11 cellular contexts compared by ENCODE assay signal in genomic region chr22:30267382-30268302, GRCh38. TPM values are rescaled to one million over a fixed set of nuclear protein-coding genes. Genes with fewer than 3 reads are reported as not detected.
DNase-seq lines count a peak whose midpoint lies in the region; ATAC-seq and TF ChIP-seq lines count a peak whose summit lies in the region.
"Had no signal": no experiment of that assay in that cellular context is flagged by ENCODE, and none has a peak within 500 bp of the region (broad histone marks: within the 10 kb centered on the region; RNA-seq: fewer than 3 reads in every experiment).

No MANE protein-coding gene starts in this region.

- H3K9ac ChIP-seq in endodermal cell (ENCODE audit: extremely low read depth, low read length, poor library complexity, severe bottlenecking): no peak overlapping the region

- WGBS in heart right ventricle, 2 donors: 78 to 85% methylated on average over 14 of the region's 14 CpGs
- 83 to 90% methylated on average over 3 to 14 of the region's 14 CpGs for WGBS in endodermal cell (ENCODE audit: insufficient coverage in 1 of 2, insufficient read length in 1 of 2), 2 experiments

- peaks cover 57% of the 10 kb centered on the region for H3K36me3 Mint-ChIP-seq in activated CD8-positive, alpha-beta T cell treated with anti-CD3 and anti-CD28 coated beads for 36 hours (ENCODE audit: low read depth)
- no peaks in the 10 kb centered on the region for H3K36me3 Mint-ChIP-seq in endodermal cell (ENCODE audit: low read depth)
- H3K36me3 Mint-ChIP-seq: mesothelial cell of epicardium had no signal

- POLR2A ChIA-PET in activated CD8-positive, alpha-beta T cell treated with anti-CD3 and anti-CD28 coated beads for 36 hours (lab: Charles Lee): interaction anchor here (0.8 to 1.6 kb wide), 11 partner anchors 11 to 160 kb away, joined by 3 to 5 read pairs (median 3); partner anchors contain the start of genes CASTOR1 and TBC1D10A

- H3K4me1 ChIP-seq in heart right ventricle: peaks cover 0 to 70% (median 4%) of the 10 kb centered on the region in 9 donors
- peaks cover 3% of the 10 kb centered on the region for H3K4me1 ChIP-seq in upper lobe of right lung
- H3K4me1 ChIP-seq in endodermal cell (ENCODE audit: control insufficient read depth, insufficient read depth, low read length): no peaks in the 10 kb centered on the region

- CTCF ChIA-PET in activated CD8-positive, alpha-beta T cell treated with anti-CD3 and anti-CD28 coated beads for 36 hours (lab: Charles Lee): interaction anchor here (0.7 to 4.4 kb wide), 8 partner anchors 10 to 160 kb away, joined by 3 to 33 read pairs (median 3); partner anchors contain the start of genes CASTOR1, RNF215 and SEC14L2

- peaks cover 35% of the 10 kb centered on the region for H3K4me1 Mint-ChIP-seq in activated CD8-positive, alpha-beta T cell treated with anti-CD3 and anti-CD28 coated beads for 36 hours (ENCODE audit: low read depth)
- peaks cover 2% of the 10 kb centered on the region for H3K4me1 Mint-ChIP-seq in endodermal cell
- H3K4me1 Mint-ChIP-seq: mesothelial cell of epicardium had no signal

- H3K27ac ChIP-seq in heart right ventricle (peak overlapping the region in 6 of 10 donors; percentile 68 to 96 (median 72)), layer of hippocampus (ENCODE audit: low read depth, low read length) (peak overlapping the region; percentile 77), upper lobe of right lung (peak overlapping the region; percentile 72), endodermal cell (ENCODE audit: low read depth, low read length) (no peak overlapping the region)
- H3K27ac ChIP-seq: epithelial cell of prostate had no signal

- no peaks in the 10 kb centered on the region for H3K9me3 Mint-ChIP-seq in activated CD8-positive, alpha-beta T cell treated with anti-CD3 and anti-CD28 coated beads for 36 hours
- no peaks in the 10 kb centered on the region for H3K9me3 Mint-ChIP-seq in endodermal cell
- H3K9me3 Mint-ChIP-seq: mesothelial cell of epicardium had no signal

- H3K4me3 Mint-ChIP-seq in activated CD8-positive, alpha-beta T cell treated with anti-CD3 and anti-CD28 coated beads for 36 hours: peak overlapping the region; percentile 95
- no peak overlapping the region for H3K4me3 Mint-ChIP-seq in endodermal cell
- H3K4me3 Mint-ChIP-seq: mesothelial cell of epicardium had no signal

- intact Hi-C loops in heart right ventricle (cut with DNase I): loop anchor here in 3 of 10 donors (5.0 to 10.0 kb wide), 2 partner anchors 120 to 217 kb away; partner anchors contain the start of gene RNF215 (in 1 of the 3)
- intact Hi-C loops in left ventricle myocardium superior (cut with micrococcal nuclease): no loop called here
- intact Hi-C loops in activated CD8-positive, alpha-beta T cell treated with anti-CD3 and anti-CD28 coated beads for 36 hours (cut with micrococcal nuclease): no loop called here
- intact Hi-C loops in upper lobe of right lung (cut with DNase I): no loop called here

- peak overlapping the region in 3 of 10 donors; percentile 34 to 64 (median 36) for H3K4me3 ChIP-seq in heart right ventricle
- H3K4me3 ChIP-seq in upper lobe of right lung: peak overlapping the region; percentile 49
- no peak overlapping the region for H3K4me3 ChIP-seq in endodermal cell (ENCODE audit: low read length)

- ATAC-seq in heart right ventricle (no peak), left ventricle myocardium superior (no peak), upper lobe of right lung (no peak), GM21737 (IDR thresholded peaks at IDR 0.05; ENCODE audit: unreplicated experiment) (no peak), GM18861 (IDR thresholded peaks at IDR 0.05; ENCODE audit: unreplicated experiment) (no peak)
- peak; percentile 28 for ATAC-seq in activated CD8-positive, alpha-beta T cell treated with anti-CD3 and anti-CD28 coated beads for 36 hours

- H3K27me3 ChIP-seq in heart right ventricle (peaks cover 0 to 12% (median 0%) of the 10 kb centered on the region in 7 donors), layer of hippocampus (ENCODE audit: control insufficient read depth, insufficient read depth, low read length) (no peaks in the 10 kb centered on the region), upper lobe of right lung (no peaks in the 10 kb centered on the region), endodermal cell (ENCODE audit: control insufficient read depth, insufficient read depth, low read length, poor library complexity, severe bottlenecking) (no peaks in the 10 kb centered on the region)

- H3K9me3 ChIP-seq in heart right ventricle (no peaks in the 10 kb centered on the region), upper lobe of right lung (no peaks in the 10 kb centered on the region), endodermal cell (ENCODE audit: control insufficient read depth, low read length) (no peaks in the 10 kb centered on the region)

- H3K27ac Mint-ChIP-seq in activated CD8-positive, alpha-beta T cell treated with anti-CD3 and anti-CD28 coated beads for 36 hours: peak overlapping the region; percentile 99
- no peak overlapping the region for H3K27ac Mint-ChIP-seq in endodermal cell

- peaks cover 0 to 10% (median 0%) of the 10 kb centered on the region in 9 donors for H3K36me3 ChIP-seq in heart right ventricle
- H3K36me3 ChIP-seq in upper lobe of right lung: no peaks in the 10 kb centered on the region
- H3K36me3 ChIP-seq in endodermal cell (ENCODE audit: control insufficient read depth, insufficient read depth, low read length): no peaks in the 10 kb centered on the region

- TF ChIP-seq CTCF in heart right ventricle (IDR thresholded peaks at IDR 0.05) (no peak), upper lobe of right lung (IDR thresholded peaks at IDR 0.05) (no peak), endodermal cell (conservative IDR thresholded peaks at IDR 0.05) (no peak)
- no peak for TF ChIP-seq CTCF in activated CD8-positive, alpha-beta T cell treated with anti-CD3 and anti-CD28 coated beads for 36 hours (IDR thresholded peaks at IDR 0.05)

- no peaks in the 10 kb centered on the region for H3K27me3 Mint-ChIP-seq in activated CD8-positive, alpha-beta T cell treated with anti-CD3 and anti-CD28 coated beads for 36 hours
- peaks cover 7% of the 10 kb centered on the region for H3K27me3 Mint-ChIP-seq in endodermal cell (ENCODE audit: insufficient read depth)

- DNase-seq in heart right ventricle: no peak
- DNase-seq in left ventricle myocardium superior: no peak
- DNase-seq in activated CD8-positive, alpha-beta T cell treated with anti-CD3 and anti-CD28 coated beads for 36 hours: peak; percentile 84
- DNase-seq in upper lobe of right lung: no peak
- DNase-seq in endodermal cell: no peak
- DNase-seq: NCI-H510A treated with DMSO at 0.1 percent for 48 hours had no signal

RNA-seq across cellular contexts. Expression of gene OSM, which starts 1.0 kb away (rescaled TPM):
- 1 to 10 TPM in 1 of 10 donors, under 1 TPM in 7, not detected in 2; 0.20 to 2.8 (median 0.44) TPM for total RNA-seq in heart right ventricle
- polyA plus RNA-seq in heart right ventricle: under 1 TPM in 1 of 2 donors, not detected in 1; 0.22 TPM
- not detected for total RNA-seq in left ventricle myocardium superior
- 10 to 100 TPM; 44.3 to 45.7 TPM for total RNA-seq in activated CD8-positive, alpha-beta T cell treated with anti-CD3 and anti-CD28 coated beads for 36 hours
- total RNA-seq in upper lobe of right lung: 1.6 TPM
- not detected for total RNA-seq in endodermal cell
- polyA plus RNA-seq in endodermal cell (2013, experiment 1 of 2): not detected
- not detected for polyA plus RNA-seq in endodermal cell (2013, experiment 2 of 2)
- total RNA-seq: mesothelial cell of epicardium had no signal

RNA-seq across cellular contexts. Expression of gene LIF, which starts 21.1 kb away (rescaled TPM):
- 1 to 10 TPM in 3 of 10 donors, under 1 TPM in 7; 0.17 to 8.8 (median 0.55) TPM for total RNA-seq in heart right ventricle
- under 1 TPM; 0.45 to 0.51 TPM for polyA plus RNA-seq in heart right ventricle
- 0.64 TPM for total RNA-seq in left ventricle myocardium superior
- 100 to 1,000 TPM; 160 to 161 TPM for total RNA-seq in activated CD8-positive, alpha-beta T cell treated with anti-CD3 and anti-CD28 coated beads for 36 hours
- total RNA-seq in upper lobe of right lung: 6.9 TPM
- under 1 TPM; 0.31 to 0.77 TPM for total RNA-seq in endodermal cell
- polyA plus RNA-seq in endodermal cell (2013, experiment 1 of 2): 0.78 TPM
- 0.87 TPM for polyA plus RNA-seq in endodermal cell (2013, experiment 2 of 2)

RNA-seq across cellular contexts. Expression of gene CASTOR1, which starts 21.7 kb away (rescaled TPM):
- total RNA-seq in heart right ventricle (1 to 10 TPM; 2.8 to 7.9 (median 5.4) TPM), left ventricle myocardium superior (7.6 TPM), upper lobe of right lung (15.9 TPM), endodermal cell (10 to 100 TPM; 19.2 to 19.5 TPM)
- polyA plus RNA-seq in heart right ventricle: 10 to 100 TPM; 13.9 to 14.7 TPM
- total RNA-seq in activated CD8-positive, alpha-beta T cell treated with anti-CD3 and anti-CD28 coated beads for 36 hours: 1 to 10 TPM; 4.2 to 5.1 TPM
- polyA plus RNA-seq in endodermal cell (2013, experiment 1 of 2): 8.4 TPM
- 10.1 TPM for polyA plus RNA-seq in endodermal cell (2013, experiment 2 of 2)

RNA-seq across cellular contexts. Expression of gene TBC1D10A, which starts 59.1 kb away (rescaled TPM):
- total RNA-seq in heart right ventricle (1 to 10 TPM; 3.2 to 7.5 (median 5.6) TPM), left ventricle myocardium superior (6.2 TPM), upper lobe of right lung (29.6 TPM), endodermal cell (10 to 100 TPM; 12.1 to 13.7 TPM)
- polyA plus RNA-seq in heart right ventricle: 1 to 10 TPM; 6.9 to 9.5 TPM
- total RNA-seq in activated CD8-positive, alpha-beta T cell treated with anti-CD3 and anti-CD28 coated beads for 36 hours: 10 to 100 TPM; 20.5 to 21.1 TPM
- polyA plus RNA-seq in endodermal cell (2013, experiment 1 of 2): 7.3 TPM
- 6.9 TPM for polyA plus RNA-seq in endodermal cell (2013, experiment 2 of 2)

Comparison
In these comparisons a context has a peak if more than half of its experiments do, and no peak if none do; other contexts are left out.
1. RNA of gene OSM, which starts 1.0 kb away (total RNA-seq): 44.3 to 45.7 TPM in activated CD8-positive, alpha-beta T cell treated with anti-CD3 and anti-CD28 coated beads for 36 hours; 1.6 TPM in upper lobe of right lung (single experiment), 0.20 to 2.8 TPM in heart right ventricle, not detected in left ventricle myocardium superior (single experiment) and not detected in endodermal cell; every median in the first group is over 10 times any median in the second.
2. RNA of gene LIF, which starts 21.1 kb away (total RNA-seq): 160 to 161 TPM in activated CD8-positive, alpha-beta T cell treated with anti-CD3 and anti-CD28 coated beads for 36 hours; 6.9 TPM in upper lobe of right lung (single experiment), 0.31 to 0.77 TPM in endodermal cell, 0.64 TPM in left ventricle myocardium superior (single experiment) and 0.17 to 8.8 TPM in heart right ventricle; every median in the first group is over 10 times any median in the second.